Comparison of ENCODE assay signal across 13 cellular contexts in the genomic region with DNA sequence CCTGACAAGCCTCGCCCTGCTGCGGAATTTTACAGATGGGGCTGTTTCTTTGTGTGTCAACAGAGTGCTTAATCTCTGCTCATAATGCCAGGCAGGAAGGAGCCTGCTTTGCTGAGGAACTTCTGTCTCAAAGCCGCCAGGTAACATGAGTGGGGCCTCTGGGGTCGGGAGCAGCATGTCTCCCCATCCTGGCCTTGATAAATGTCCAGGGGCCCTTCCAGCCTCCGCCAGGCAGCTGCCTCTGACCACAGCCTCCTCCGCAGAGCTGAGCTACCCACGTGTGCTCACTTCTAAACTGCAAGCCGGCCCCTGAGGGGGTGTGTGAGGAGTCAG.
A peak's percentile ranks its signal among the peaks of the same experiment; 100 is the strongest.
DNase-seq lines count a peak whose midpoint lies in the region; ATAC-seq and TF ChIP-seq lines count a peak whose summit lies in the region.
"Had no signal": no experiment of that assay in that cellular context is flagged by ENCODE, and none has a peak within 500 bp of the region (broad histone marks: within the 10 kb centered on the region; RNA-seq: fewer than 3 reads in every experiment).

No MANE protein-coding gene starts in this region.

- H3K4me1 ChIP-seq in esophagus muscularis mucosa: peaks cover 60 to 96% (median 93%) of the 10 kb centered on the region in 4 donors
- peaks cover 22% of the 10 kb centered on the region for H3K4me1 ChIP-seq in prostate gland (replicated peaks)

- H3K9me3 ChIP-seq in esophagus muscularis mucosa (no peaks in the 10 kb centered on the region), prostate gland (no peaks in the 10 kb centered on the region)
- H3K9me3 ChIP-seq: neutrophil had no signal

- no peak for ATAC-seq in left lobe of liver
- ATAC-seq: activated T-cell treated with anti-CD3 and anti-CD28 coated beads, Interleukin-2, amount 50 U/mL, for 72 hours had no signal

- TF ChIP-seq POLR2A in esophagus muscularis mucosa (IDR thresholded peaks at IDR 0.05; ENCODE audit: low read depth): no peak
- TF ChIP-seq POLR2A in prostate gland (IDR thresholded peaks at IDR 0.05): no peak

- TF ChIP-seq CTCF in esophagus muscularis mucosa (IDR thresholded peaks at IDR 0.05) (no peak), prostate gland (IDR thresholded peaks at IDR 0.05) (no peak)

- WGBS in esophagus muscularis mucosa: 77% methylated on average over 7 of the region's 8 CpGs
- WGBS in prostate gland: 55% methylated on average over 8 of the region's 8 CpGs

- DNase-seq in EH (ENCODE audit: low read depth) (peak; percentile 37), NCI-H69 (lab: John Stamatoyannopoulos, UW) (peak; percentile 44), esophagus muscularis mucosa (ENCODE audit: extremely low spot score) (no peak), prostate gland (ENCODE audit: low spot score) (peak; percentile 86), left lobe of liver (ENCODE audit: low spot score) (no peak), T-helper 2 cell (no peak), head of caudate nucleus (no peak), NCI-H1092 (lab: John Stamatoyannopoulos, UW) (no peak)
- DNase-seq: activated T-cell treated with anti-CD3 and anti-CD28 coated beads, Interleukin-2, amount 50 U/mL, for 72 hours; central memory CD4-positive, alpha-beta T cell; Karpas-422; NK-92 treated with Interleukin-12 subunit alpha and Interleukin-12 subunit beta, amount 100 ng/mL, for 24 hours had no signal

- H3K36me3 ChIP-seq in esophagus muscularis mucosa: no peaks in the 10 kb centered on the region
- H3K36me3 ChIP-seq in prostate gland: no peaks in the 10 kb centered on the region
- H3K36me3 ChIP-seq: neutrophil had no signal

- H3K27ac ChIP-seq in esophagus muscularis mucosa (replicated peaks in 1 of 4) (peak overlapping the region; percentile 87 to 92 (median 90)), prostate gland (peak overlapping the region; percentile 76)
- H3K27ac ChIP-seq: neutrophil had no signal

- H3K4me3 ChIP-seq in esophagus muscularis mucosa (no peak overlapping the region), prostate gland (no peak overlapping the region)

- intact Hi-C loops in esophagus muscularis mucosa (cut with DNase I): loop anchor here (10.0 kb wide), 1 partner anchor 62 kb away; no protein-coding TSS in a partner anchor
- intact Hi-C loops in prostate gland (cut with DNase I): no loop called here
- intact Hi-C loops in head of caudate nucleus (cut with DNase I): no loop called here

- TF ChIP-seq EP300 in esophagus muscularis mucosa (IDR thresholded peaks at IDR 0.05): no peak

- H3K27me3 ChIP-seq in esophagus muscularis mucosa (no peaks in the 10 kb centered on the region), prostate gland (replicated peaks; ENCODE audit: insufficient read depth) (no peaks in the 10 kb centered on the region)

Comparison
In these comparisons a context has a peak if more than half of its experiments do, and no peak if none do; other contexts are left out.
1. DNase-seq: peak in EH (single experiment), NCI-H69 (single experiment) and prostate gland (single experiment); none in esophagus muscularis mucosa (single experiment), left lobe of liver (single experiment), T-helper 2 cell (0 of 5), head of caudate nucleus (0 of 42) and NCI-H1092 (single experiment).